Comparison of ENCODE assay signal across 1 cellular context in genomic region chr4:2418652-2419571, GRCh38.
TF ChIP-seq lines count a peak whose summit lies in the region.

TSS of gene CFAP99 (plus strand) at chr4:2418955.

TF ChIP-seq in HepG2, 621 proteins besides CTCF, POLR2A, EP300 and RAD21 (continued from another document and continues in another):
- TF ChIP-seq ZBTB40 (IDR thresholded peaks at IDR 0.05) (no peak), ZBTB40 (CRISPR knock-in tag; IDR thresholded peaks at IDR 0.05) (no peak), KDM5B (CRISPR knock-in tag; IDR thresholded peaks at IDR 0.05; ENCODE audit: borderline replicate concordance) (no peak), ZNF660 (CRISPR knock-in tag; IDR thresholded peaks at IDR 0.05; ENCODE audit: borderline replicate concordance, low read depth) (no peak), HES4 (CRISPR knock-in tag; IDR thresholded peaks at IDR 0.05; ENCODE audit: borderline replicate concordance) (no peak), NFYB (CRISPR knock-in tag; IDR thresholded peaks at IDR 0.05) (peak; percentile 41; the same call in 1 of the 2 replicates), TBX2 (CRISPR knock-in tag; IDR thresholded peaks at IDR 0.05; ENCODE audit: borderline replicate concordance) (0 out of 2 replicates have a peak, but pooled peaks have one; percentile 28), ZXDC (CRISPR knock-in tag; IDR thresholded peaks at IDR 0.05) (no peak), RNF2 (conservative IDR thresholded peaks at IDR 0.05; ENCODE audit: low read depth) (0 out of 2 replicates have a peak, but pooled peaks have one; percentile 54), TARDBP (CRISPR knock-in tag; IDR thresholded peaks at IDR 0.05) (no peak), ZNF740 (CRISPR knock-in tag; IDR thresholded peaks at IDR 0.05) (no peak), ZBTB3 (CRISPR knock-in tag; IDR thresholded peaks at IDR 0.05; ENCODE audit: borderline replicate concordance, low read depth) (no peak), ARNT2 (CRISPR knock-in tag; IDR thresholded peaks at IDR 0.05; ENCODE audit: low read depth) (no peak), NFIC (IDR thresholded peaks at IDR 0.05; ENCODE audit: low read length) (no peak), ZFP62 (CRISPR knock-in tag; IDR thresholded peaks at IDR 0.05) (no peak), MTA3 (CRISPR knock-in tag; IDR thresholded peaks at IDR 0.05) (no peak), SIN3A (IDR thresholded peaks at IDR 0.05; ENCODE audit: borderline replicate concordance, low read depth, low read length) (peak; percentile 83; the same call in 1 of the 2 replicates), REL (CRISPR knock-in tag; conservative IDR thresholded peaks at IDR 0.05) (no peak), PRDM10 (CRISPR knock-in tag; IDR thresholded peaks at IDR 0.05; ENCODE audit: low read depth) (no peak), RFX1 (IDR thresholded peaks at IDR 0.05) (peak; percentile 90), UBTF (CRISPR knock-in tag; IDR thresholded peaks at IDR 0.05) (no peak; the same call in none of the 2 replicates), NRL (CRISPR knock-in tag; IDR thresholded peaks at IDR 0.05; ENCODE audit: borderline replicate concordance) (no peak), ZNF296 (CRISPR knock-in tag; conservative IDR thresholded peaks at IDR 0.05) (no peak), NR3C1 (CRISPR knock-in tag; IDR thresholded peaks at IDR 0.05) (no peak)
- TF ChIP-seq, protein P1, sequence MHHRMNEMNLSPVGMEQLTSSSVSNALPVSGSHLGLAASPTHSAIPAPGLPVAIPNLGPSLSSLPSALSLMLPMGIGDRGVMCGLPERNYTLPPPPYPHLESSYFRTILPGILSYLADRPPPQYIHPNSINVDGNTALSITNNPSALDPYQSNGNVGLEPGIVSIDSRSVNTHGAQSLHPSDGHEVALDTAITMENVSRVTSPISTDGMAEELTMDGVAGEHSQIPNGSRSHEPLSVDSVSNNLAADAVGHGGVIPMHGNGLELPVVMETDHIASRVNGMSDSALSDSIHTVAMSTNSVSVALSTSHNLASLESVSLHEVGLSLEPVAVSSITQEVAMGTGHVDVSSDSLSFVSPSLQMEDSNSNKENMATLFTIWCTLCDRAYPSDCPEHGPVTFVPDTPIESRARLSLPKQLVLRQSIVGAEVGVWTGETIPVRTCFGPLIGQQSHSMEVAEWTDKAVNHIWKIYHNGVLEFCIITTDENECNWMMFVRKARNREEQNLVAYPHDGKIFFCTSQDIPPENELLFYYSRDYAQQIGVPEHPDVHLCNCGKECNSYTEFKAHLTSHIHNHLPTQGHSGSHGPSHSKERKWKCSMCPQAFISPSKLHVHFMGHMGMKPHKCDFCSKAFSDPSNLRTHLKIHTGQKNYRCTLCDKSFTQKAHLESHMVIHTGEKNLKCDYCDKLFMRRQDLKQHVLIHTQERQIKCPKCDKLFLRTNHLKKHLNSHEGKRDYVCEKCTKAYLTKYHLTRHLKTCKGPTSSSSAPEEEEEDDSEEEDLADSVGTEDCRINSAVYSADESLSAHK (CRISPR knock-in tag; IDR thresholded peaks at IDR 0.05; ENCODE audit: borderline replicate concordance), result no peak
- TF ChIP-seq, protein P2, sequence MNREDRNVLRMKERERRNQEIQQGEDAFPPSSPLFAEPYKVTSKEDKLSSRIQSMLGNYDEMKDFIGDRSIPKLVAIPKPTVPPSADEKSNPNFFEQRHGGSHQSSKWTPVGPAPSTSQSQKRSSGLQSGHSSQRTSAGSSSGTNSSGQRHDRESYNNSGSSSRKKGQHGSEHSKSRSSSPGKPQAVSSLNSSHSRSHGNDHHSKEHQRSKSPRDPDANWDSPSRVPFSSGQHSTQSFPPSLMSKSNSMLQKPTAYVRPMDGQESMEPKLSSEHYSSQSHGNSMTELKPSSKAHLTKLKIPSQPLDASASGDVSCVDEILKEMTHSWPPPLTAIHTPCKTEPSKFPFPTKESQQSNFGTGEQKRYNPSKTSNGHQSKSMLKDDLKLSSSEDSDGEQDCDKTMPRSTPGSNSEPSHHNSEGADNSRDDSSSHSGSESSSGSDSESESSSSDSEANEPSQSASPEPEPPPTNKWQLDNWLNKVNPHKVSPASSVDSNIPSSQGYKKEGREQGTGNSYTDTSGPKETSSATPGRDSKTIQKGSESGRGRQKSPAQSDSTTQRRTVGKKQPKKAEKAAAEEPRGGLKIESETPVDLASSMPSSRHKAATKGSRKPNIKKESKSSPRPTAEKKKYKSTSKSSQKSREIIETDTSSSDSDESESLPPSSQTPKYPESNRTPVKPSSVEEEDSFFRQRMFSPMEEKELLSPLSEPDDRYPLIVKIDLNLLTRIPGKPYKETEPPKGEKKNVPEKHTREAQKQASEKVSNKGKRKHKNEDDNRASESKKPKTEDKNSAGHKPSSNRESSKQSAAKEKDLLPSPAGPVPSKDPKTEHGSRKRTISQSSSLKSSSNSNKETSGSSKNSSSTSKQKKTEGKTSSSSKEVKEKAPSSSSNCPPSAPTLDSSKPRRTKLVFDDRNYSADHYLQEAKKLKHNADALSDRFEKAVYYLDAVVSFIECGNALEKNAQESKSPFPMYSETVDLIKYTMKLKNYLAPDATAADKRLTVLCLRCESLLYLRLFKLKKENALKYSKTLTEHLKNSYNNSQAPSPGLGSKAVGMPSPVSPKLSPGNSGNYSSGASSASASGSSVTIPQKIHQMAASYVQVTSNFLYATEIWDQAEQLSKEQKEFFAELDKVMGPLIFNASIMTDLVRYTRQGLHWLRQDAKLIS (CRISPR knock-in tag; IDR thresholded peaks at IDR 0.05), result no peak
- TF ChIP-seq, protein P3, sequence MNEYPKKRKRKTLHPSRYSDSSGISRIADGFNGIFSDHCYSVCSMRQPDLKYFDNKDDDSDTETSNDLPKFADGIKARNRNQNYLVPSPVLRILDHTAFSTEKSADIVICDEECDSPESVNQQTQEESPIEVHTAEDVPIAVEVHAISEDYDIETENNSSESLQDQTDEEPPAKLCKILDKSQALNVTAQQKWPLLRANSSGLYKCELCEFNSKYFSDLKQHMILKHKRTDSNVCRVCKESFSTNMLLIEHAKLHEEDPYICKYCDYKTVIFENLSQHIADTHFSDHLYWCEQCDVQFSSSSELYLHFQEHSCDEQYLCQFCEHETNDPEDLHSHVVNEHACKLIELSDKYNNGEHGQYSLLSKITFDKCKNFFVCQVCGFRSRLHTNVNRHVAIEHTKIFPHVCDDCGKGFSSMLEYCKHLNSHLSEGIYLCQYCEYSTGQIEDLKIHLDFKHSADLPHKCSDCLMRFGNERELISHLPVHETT (CRISPR knock-in tag; conservative IDR thresholded peaks at IDR 0.05), result no peak
